ENCODE assay signal across 30 cellular contexts in genomic region chr15:32928876-32929275, GRCh38.
"Had no signal": no experiment of that assay in that cellular context is flagged by ENCODE, and none has a peak within 500 bp of the region (broad histone marks: within the 10 kb centered on the region; RNA-seq: fewer than 3 reads in every experiment).

No MANE protein-coding gene starts in this region.

- H3K27ac ChIP-seq: ascending aorta, brain microvascular endothelial cell had no signal

- H3K27me3 ChIP-seq: ascending aorta, brain microvascular endothelial cell had no signal

- H3K9me3 ChIP-seq: ascending aorta had no signal

- H3K4me3 ChIP-seq: ascending aorta had no signal

- DNase-seq: activated CD4-positive, alpha-beta memory T cell treated with anti-CD3 and anti-CD28 coated beads, Interleukin-2, amount 10 ng/mL, durations not matched to agents 7 days and 5 days; activated CD4-positive, alpha-beta T cell treated with anti-CD3 and anti-CD28 coated beads for 36 hours; activated CD4-positive, alpha-beta T cell treated with anti-CD3 and anti-CD28 coated beads, Interleukin-2, amount 10 ng/mL, durations not matched to agents 24 days and 14 days; activated CD4-positive, alpha-beta T cell treated with anti-CD3 and anti-CD28 coated beads, Interleukin-2, amount 50 U/mL, for 4 hours; activated CD4-positive, CD25-positive, alpha-beta regulatory T cell; activated CD4-positive, CD25-positive, alpha-beta regulatory T cell treated with anti-CD3 and anti-CD28 coated beads, Interleukin-2, amount 50 U/mL, for 72 hours; activated CD8-positive, alpha-beta memory T cell treated with anti-CD3 and anti-CD28 coated beads, Interleukin-2, amount 50 U/mL, for 48 hours; activated gamma-delta T cell; activated naive CD4-positive, alpha-beta T cell; activated naive CD4-positive, alpha-beta T cell treated with anti-CD3 and anti-CD28 coated beads, Interleukin-2, amount 10 ng/mL, durations not matched to agents 7 days and 5 days; activated naive CD8-positive, alpha-beta T cell treated with anti-CD3 and anti-CD28 coated beads, Interleukin-2, amount 10 ng/mL, durations not matched to agents 7 days and 5 days; activated T-cell treated with anti-CD3 and anti-CD28 coated beads for 4 hours; activated T-cell treated with anti-CD3 and anti-CD28 coated beads, Interleukin-2, amount 50 U/mL, for 24 hours; activated T-cell treated with anti-CD3 and anti-CD28 coated beads, Interleukin-2, amount 50 U/mL, for 72 hours; brain microvascular endothelial cell; caudate nucleus; cortex of kidney; dermis blood vessel endothelial cell; effector CD4-positive, alpha-beta T cell; effector memory CD8-positive, alpha-beta T cell; foreskin fibroblast; head of caudate nucleus; T-helper 2 cell had no signal

- FAIRE-seq: colon, endometrium, endothelial cell of umbilical vein, frontal cortex had no signal

- ATAC-seq: activated CD4-positive, alpha-beta T cell treated with anti-CD3 and anti-CD28 coated beads for 36 hours; activated naive CD4-positive, alpha-beta T cell treated with anti-CD3 and anti-CD28 coated beads, Interleukin-2, amount 50 U/mL, for 72 hours; activated T-cell treated with anti-CD3 and anti-CD28 coated beads, Interleukin-2, amount 50 U/mL, for 72 hours; effector memory CD8-positive, alpha-beta T cell; esophagus mucosa had no signal

- H3K4me1 ChIP-seq: ascending aorta had no signal

- H3K36me3 ChIP-seq: ascending aorta, brain microvascular endothelial cell had no signal
